ENCODE assay signal across 29 cellular contexts in the genomic region with DNA sequence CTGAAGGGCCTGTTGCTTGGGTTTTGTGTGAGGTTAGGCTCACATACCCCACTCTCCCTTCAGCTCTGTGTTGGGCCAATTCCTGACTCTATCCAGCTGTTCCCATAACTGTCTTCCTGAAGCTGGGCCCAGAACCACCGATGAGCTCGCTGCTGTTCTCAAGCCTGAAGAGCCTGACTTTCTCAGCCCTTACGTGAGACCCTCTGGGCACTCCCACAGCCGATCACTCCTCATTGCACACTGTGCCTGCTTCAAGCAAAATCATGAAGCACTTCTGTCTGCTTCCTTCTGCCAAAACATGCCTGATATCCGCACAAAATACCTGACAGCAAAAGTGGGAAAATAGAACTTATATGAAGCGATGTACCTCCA.
DNase-seq lines count a peak whose midpoint lies in the region; ATAC-seq, FAIRE-seq and TF ChIP-seq lines count a peak whose summit lies in the region.
"Had no signal": no experiment of that assay in that cellular context is flagged by ENCODE, and none has a peak within 500 bp of the region (broad histone marks: within the 10 kb centered on the region; RNA-seq: fewer than 3 reads in every experiment).

No MANE protein-coding gene starts in this region.

- peaks cover 14% of the 10 kb centered on the region for H3K27me3 Mint-ChIP-seq in astrocyte (ENCODE audit: low read depth, unreplicated experiment)
- H3K27me3 Mint-ChIP-seq in stimulated activated memory B cell treated with anti-CD40 and anti-IgM and Interleukin-4, amounts not matched to agents 10 μg/mL and 1 μg/mL and 100 μg/mL, for 72 hours = no peaks in the 10 kb centered on the region
- H3K27me3 Mint-ChIP-seq: effector memory CD8-positive, alpha-beta T cell had no signal

- H4K20me1 ChIP-seq in PC-3 (ENCODE audit: low read length) (no peaks in the 10 kb centered on the region), astrocyte (ENCODE audit: insufficient read depth, low read length) (no peaks in the 10 kb centered on the region), keratinocyte (ENCODE audit: control insufficient read depth, extremely low read depth, insufficient read depth, low read length) (no peaks in the 10 kb centered on the region)

- H3K27ac ChIP-seq in PC-3 (ENCODE audit: low read length) = peak overlapping the region; percentile 83
- H3K27ac ChIP-seq in astrocyte (ENCODE audit: low read depth, low read length) = no peak overlapping the region
- H3K27ac ChIP-seq in keratinocyte (ENCODE audit: control insufficient read depth, insufficient read depth, low read length) = peak overlapping the region; percentile 79
- no peak overlapping the region for H3K27ac ChIP-seq in sigmoid colon
- H3K27ac ChIP-seq: gastroesophageal sphincter, pancreas had no signal

- H3K79me2 ChIP-seq in PC-3 (ENCODE audit: low read length) (no peaks in the 10 kb centered on the region), astrocyte (ENCODE audit: insufficient read depth, low read length) (no peaks in the 10 kb centered on the region), keratinocyte (ENCODE audit: control insufficient read depth, insufficient read depth, low read length) (no peaks in the 10 kb centered on the region)

- H3K4me3 ChIP-seq in PC-3 (ENCODE audit: low read length) (no peak overlapping the region), astrocyte (ENCODE audit: insufficient read depth, low read depth, low read length) (no peak overlapping the region), keratinocyte (ENCODE audit: control insufficient read depth in 2 of 3, extremely low read depth in 1 of 3, insufficient read depth in 2 of 3, low read depth in 1 of 3, low read length in 3 of 3) (no peak overlapping the region), sigmoid colon (no peak overlapping the region)
- H3K4me3 ChIP-seq: gastroesophageal sphincter, lung, pancreas had no signal

- H3K36me3 ChIP-seq in PC-3 (ENCODE audit: low read depth, low read length) (no peaks in the 10 kb centered on the region), astrocyte (ENCODE audit: insufficient read depth, low read length) (no peaks in the 10 kb centered on the region), keratinocyte (ENCODE audit: control insufficient read depth in 2 of 2, extremely low read depth in 1 of 2, insufficient read depth in 2 of 2, low read length in 2 of 2) (no peaks in the 10 kb centered on the region), sigmoid colon (peaks cover 0 to 21% (median 0%) of the 10 kb centered on the region in 4 donors)
- H3K36me3 ChIP-seq: BE2C, pancreas had no signal

- no peaks in the 10 kb centered on the region for H3K9me1 ChIP-seq in keratinocyte (ENCODE audit: control insufficient read depth, extremely low read depth, insufficient read depth, low read length)

- H3K9ac ChIP-seq in PC-3 (ENCODE audit: low read length) (peak overlapping the region; percentile 11; the same call in 1 of the 2 replicates), astrocyte (ENCODE audit: low read length) (no peak overlapping the region), keratinocyte (ENCODE audit: control insufficient read depth, extremely low read depth, insufficient read depth, low read length) (peak overlapping the region; percentile 25)

- H3F3A ChIP-seq in PC-3 (ENCODE audit: low read length, unreplicated experiment) = no peaks in the 10 kb centered on the region

- CTCF ChIA-PET in PC-3 (lab: Charles Lee) = interaction anchor here (0.5 to 0.6 kb wide), 2 partner anchors 283 to 608 kb away, joined by 3 to 5 read pairs; no protein-coding TSS in a partner anchor

- dilution Hi-C loops in keratinocyte (cut with MboI; ENCODE audit: extremely low pct_ligation_motif_present, low sequenced_read_pairs) = no loop called here

- intact Hi-C loops in PC-3 (cut with micrococcal nuclease) (no loop called here), sigmoid colon (cut with DNase I) (no loop called here)

- no peaks in the 10 kb centered on the region for H3K9me2 ChIP-seq in PC-3 (replicated peaks; ENCODE audit: low read length)

- TF ChIP-seq CTCF in PC-3 (conservative IDR thresholded peaks at IDR 0.05; ENCODE audit: low read depth, low read length) (no peak), astrocyte (IDR thresholded peaks at IDR 0.05; ENCODE audit: insufficient read depth, low read depth, low read length) (no peak), keratinocyte (optimal IDR thresholded peaks at IDR 0.05 in 1 of 3, IDR thresholded peaks at IDR 0.05 in 1 of 3, conservative IDR thresholded peaks at IDR 0.05 in 1 of 3; ENCODE audit: extremely low read depth in 1 of 3, insufficient read depth in 2 of 3, low read length in 3 of 3) (no peak), sigmoid colon (IDR thresholded peaks at IDR 0.05) (no peak)

- no peak overlapping the region for H3K4me3 Mint-ChIP-seq in astrocyte (ENCODE audit: unreplicated experiment)
- H3K4me3 Mint-ChIP-seq in stimulated activated memory B cell treated with anti-CD40 and anti-IgM and Interleukin-4, amounts not matched to agents 10 μg/mL and 1 μg/mL and 100 μg/mL, for 72 hours = no peak overlapping the region
- H3K4me3 Mint-ChIP-seq: activated T-cell treated with anti-CD3 and anti-CD28 coated beads, Interleukin-2, amount 50 U/mL, for 4 hours; effector memory CD8-positive, alpha-beta T cell; natural killer cell treated with Interleukin-12 subunit alpha and Interleukin-12 subunit beta and Interleukin-15 and Interleukin-18, amount 100 ng/mL, for 72 hours had no signal

- H2AFZ ChIP-seq in PC-3 (ENCODE audit: low read length) (no peak overlapping the region), astrocyte (ENCODE audit: low read depth, low read length) (no peak overlapping the region), keratinocyte (ENCODE audit: control insufficient read depth, low read length) (peak overlapping the region; percentile 48)

- H3K27ac Mint-ChIP-seq in astrocyte (ENCODE audit: unreplicated experiment) = no peak overlapping the region
- no peak overlapping the region for H3K27ac Mint-ChIP-seq in stimulated activated memory B cell treated with anti-CD40 and anti-IgM and Interleukin-4, amounts not matched to agents 10 μg/mL and 1 μg/mL and 100 μg/mL, for 72 hours
- H3K27ac Mint-ChIP-seq: natural killer cell treated with Interleukin-12 subunit alpha and Interleukin-12 subunit beta and Interleukin-15 and Interleukin-18, amount 100 ng/mL, for 72 hours; T-helper 2 cell treated with Interferon-gamma antibody and Interleukin-4, amounts not matched to agents 5 μg/mL and 100 μg/mL, for 36 hours had no signal

- DNase-seq in PC-3 (no peak), astrocyte (ENCODE audit: low read depth) (peak; percentile 12), keratinocyte (ENCODE audit: low read depth, low spot score) (no peak), sigmoid colon (peak; percentile 39), NCI-H510A (lab: John Stamatoyannopoulos, UW) (no peak)
- DNase-seq: activated CD4-positive, alpha-beta T cell treated with anti-CD3 and anti-CD28 coated beads for 1 hour; activated T-cell treated with anti-CD3 and anti-CD28 coated beads, Interleukin-2, amount 50 U/mL, for 4 hours; BE2C; caudate nucleus; cortex of kidney; effector memory CD8-positive, alpha-beta T cell; H7; Karpas-422; NCI-H2029 treated with DMSO at 0.1 percent for 48 hours; NCI-H2227 treated with DMSO at 0.1 percent for 48 hours; NCI-H526 treated with DMSO at 0.1 percent for 48 hours; NK-92 treated with Interleukin-12 subunit alpha and Interleukin-12 subunit beta, amount 100 ng/mL, for 24 hours; pancreas; retina; Right ventricle myocardium superior; small intestine; stimulated activated naive CD4-positive, alpha-beta T cell treated with Interleukin-2 at 50 U/mL for 16 hours had no signal

- WGBS in sigmoid colon, 2 donors = 86 to 93% methylated on average over 6 of the region's 6 CpGs

- BruUV-seq in PC-3 (replicated peaks; lab: Mats Ljungman, UMichigan) = no TSS peak

- peaks cover 18% of the 10 kb centered on the region for H3K4me1 Mint-ChIP-seq in astrocyte (ENCODE audit: low read depth, unreplicated experiment)
- H3K4me1 Mint-ChIP-seq in stimulated activated memory B cell treated with anti-CD40 and anti-IgM and Interleukin-4, amounts not matched to agents 10 μg/mL and 1 μg/mL and 100 μg/mL, for 72 hours = no peaks in the 10 kb centered on the region

- FAIRE-seq in astrocyte (lab: Jason Lieb, UNC) (no peak), keratinocyte (lab: Jason Lieb, UNC) (no peak)
- FAIRE-seq: GM12891, pancreas, small intestine had no signal

- H3K9me3 ChIP-seq in PC-3 (ENCODE audit: low read length) = no peaks in the 10 kb centered on the region
- no peaks in the 10 kb centered on the region for H3K9me3 ChIP-seq in astrocyte (ENCODE audit: insufficient read depth, low read depth, low read length)
- H3K9me3 ChIP-seq in keratinocyte (ENCODE audit: control insufficient read depth, low read depth, low read length) = no peaks in the 10 kb centered on the region
- H3K9me3 ChIP-seq in sigmoid colon = no peaks in the 10 kb centered on the region
- H3K9me3 ChIP-seq: BE2C, gastroesophageal sphincter, pancreas had no signal

- H3K9me3 Mint-ChIP-seq in astrocyte (ENCODE audit: unreplicated experiment) = peaks cover 2% of the 10 kb centered on the region
- H3K9me3 Mint-ChIP-seq in stimulated activated memory B cell treated with anti-CD40 and anti-IgM and Interleukin-4, amounts not matched to agents 10 μg/mL and 1 μg/mL and 100 μg/mL, for 72 hours = peaks cover 4% of the 10 kb centered on the region
- H3K9me3 Mint-ChIP-seq: activated T-cell treated with anti-CD3 and anti-CD28 coated beads, Interleukin-2, amount 50 U/mL, for 4 hours had no signal

- H3K4me2 ChIP-seq in PC-3 (ENCODE audit: low read length) = peak overlapping the region; percentile 73
- peak overlapping the region; percentile 72 for H3K4me2 ChIP-seq in astrocyte (ENCODE audit: low read length)
- H3K4me2 ChIP-seq in keratinocyte (ENCODE audit: control insufficient read depth, extremely low read depth, insufficient read depth, low read depth, low read length) = peak overlapping the region; percentile 63

- no peaks in the 10 kb centered on the region for H3K36me3 Mint-ChIP-seq in astrocyte (ENCODE audit: low read depth, unreplicated experiment)
- peaks cover 21% of the 10 kb centered on the region for H3K36me3 Mint-ChIP-seq in stimulated activated memory B cell treated with anti-CD40 and anti-IgM and Interleukin-4, amounts not matched to agents 10 μg/mL and 1 μg/mL and 100 μg/mL, for 72 hours
- H3K36me3 Mint-ChIP-seq: natural killer cell treated with Interleukin-12 subunit alpha and Interleukin-12 subunit beta and Interleukin-15 and Interleukin-18, amount 100 ng/mL, for 72 hours had no signal

- H3K27me3 ChIP-seq in PC-3 (ENCODE audit: low read length) (no peaks in the 10 kb centered on the region), astrocyte (ENCODE audit: insufficient read depth, low read length) (peaks cover 10% of the 10 kb centered on the region), keratinocyte (ENCODE audit: control insufficient read depth, extremely low read depth, insufficient read depth, low read length) (no peaks in the 10 kb centered on the region), sigmoid colon (no peaks in the 10 kb centered on the region)
- H3K27me3 ChIP-seq: BE2C, gastroesophageal sphincter, pancreas had no signal

- peaks cover 31% of the 10 kb centered on the region for H3K4me1 ChIP-seq in PC-3 (ENCODE audit: insufficient read depth, low read length)
- H3K4me1 ChIP-seq in astrocyte (ENCODE audit: insufficient read depth, low read length) = peaks cover 27% of the 10 kb centered on the region
- peaks cover 51% of the 10 kb centered on the region for H3K4me1 ChIP-seq in keratinocyte (ENCODE audit: control insufficient read depth, extremely low read depth, insufficient read depth, low read length)
- H3K4me1 ChIP-seq in sigmoid colon = no peaks in the 10 kb centered on the region
- H3K4me1 ChIP-seq: BE2C, gastroesophageal sphincter, pancreas had no signal

- ATAC-seq in PC-3 (no peak), GM19035 (IDR thresholded peaks at IDR 0.05; ENCODE audit: unreplicated experiment) (no peak)
- ATAC-seq in stimulated activated memory B cell treated with anti-CD40 and anti-IgM and Interleukin-4, amounts not matched to agents 10 μg/mL and 1 μg/mL and 100 μg/mL, for 72 hours = no peak
- ATAC-seq: effector memory CD8-positive, alpha-beta T cell; gastroesophageal sphincter had no signal

- POLR2A ChIA-PET in PC-3 (lab: Charles Lee; ENCODE audit: unreplicated experiment) = no interaction called here

- TF ChIP-seq EP300 in sigmoid colon (IDR thresholded peaks at IDR 0.05) = no peak

- no peak for TF ChIP-seq POLR2A in sigmoid colon (IDR thresholded peaks at IDR 0.05)

Comparison
In these comparisons a context has a peak if more than half of its experiments do, and no peak if none do; other contexts are left out.
1. DNase-seq: peak in astrocyte (single experiment) and sigmoid colon (single experiment); none in PC-3 (single experiment), keratinocyte (single experiment) and NCI-H510A (single experiment).
2. H3K27ac ChIP-seq: peak in PC-3 (single experiment) and keratinocyte (single experiment); none in astrocyte (single experiment) and sigmoid colon (0 of 4).
3. Peak in every context shown above with its lines, with median percentiles within 50 percentile points of each other: H3K4me2 ChIP-seq.